7 cellular contexts compared by ENCODE assay signal in the genomic region with DNA sequence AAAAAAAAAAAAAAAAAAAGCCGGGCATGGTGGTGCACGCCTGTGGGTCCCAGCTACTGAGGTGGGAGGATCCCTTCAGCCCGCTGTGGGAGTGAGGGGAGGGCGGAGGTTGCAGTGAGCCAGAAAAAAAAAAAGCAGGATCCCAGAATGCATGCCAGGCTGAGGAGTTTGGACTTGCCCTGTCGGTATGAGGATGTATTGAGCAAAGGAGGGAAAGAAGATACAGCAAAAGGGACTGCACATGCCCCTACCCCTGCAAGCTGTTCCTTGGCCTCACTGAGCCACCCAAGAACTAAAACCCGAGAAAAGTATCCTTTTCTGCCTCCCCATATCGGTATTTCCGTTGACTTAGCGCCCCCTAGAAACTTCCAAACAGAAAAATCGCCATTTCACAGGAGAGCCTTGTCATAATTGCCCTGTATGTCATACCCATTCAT. TPM values are rescaled to one million over a fixed set of nuclear protein-coding genes. Genes with fewer than 3 reads are reported as not detected.
DNase-seq lines count a peak whose midpoint lies in the region; ATAC-seq and TF ChIP-seq lines count a peak whose summit lies in the region.

No MANE protein-coding gene starts in this region.

- H3K9me1 ChIP-seq in IMR-90 (ENCODE audit: insufficient read depth, low read length), result peaks cover 14% of the 10 kb centered on the region

- DNase-seq in DND-41 (no peak), IMR-90 (no peak), mesothelial cell of epicardium (ENCODE audit: low spot score in 2 of 2, unreplicated experiment in 2 of 2) (no peak), caudate nucleus (lab: John Stamatoyannopoulos, UW) (no peak), thyroid gland (no peak)
- peak; percentile 37 for DNase-seq in activated CD8-positive, alpha-beta T cell treated with anti-CD3 and anti-CD28 coated beads, Interleukin-2, amount 10 ng/mL, durations not matched to agents 7 days and 5 days

- TF ChIP-seq RAD21 in IMR-90 (IDR thresholded peaks at IDR 0.05; ENCODE audit: low read length), result no peak

- peaks cover 19% of the 10 kb centered on the region for H3K36me3 Mint-ChIP-seq in activated CD8-positive, alpha-beta T cell treated with anti-CD3 and anti-CD28 coated beads, Interleukin-2, amount 10 ng/mL, durations not matched to agents 7 days and 5 days (ENCODE audit: low read depth)
- H3K36me3 Mint-ChIP-seq in mesothelial cell of epicardium, result peaks cover 5% of the 10 kb centered on the region

- H2BK20ac ChIP-seq in IMR-90 (ENCODE audit: low read depth, low read length), result no peak overlapping the region

- peaks cover 16 to 44% of the 10 kb centered on the region in 2 experiments; a peak in 3 of 4 replicates for H3K79me1 ChIP-seq in IMR-90 (ENCODE audit: low read depth in 1 of 2, low read length in 2 of 2)

- TF ChIP-seq CTCF in DND-41 (IDR thresholded peaks at IDR 0.05; ENCODE audit: borderline replicate concordance, extremely low read depth, low read length, poor library complexity, severe bottlenecking) (peak; percentile 47), IMR-90 (conservative IDR thresholded peaks at IDR 0.05; ENCODE audit: low read depth, low read length) (peak; percentile 36), mesothelial cell of epicardium (IDR thresholded peaks at IDR 0.05; ENCODE audit: unreplicated experiment) (no peak), thyroid gland (IDR thresholded peaks at IDR 0.05) (peak in 3 of 6 experiments; percentile 6 to 20 (median 12))

- H2AK5ac ChIP-seq in IMR-90 (ENCODE audit: low read depth, low read length), result no peak overlapping the region

- no peak overlapping the region for H2BK5ac ChIP-seq in IMR-90 (ENCODE audit: low read depth, low read length, poor library complexity, severe bottlenecking)

- WGBS in IMR-90 (ENCODE audit: extremely low coverage in 2 of 2, insufficient read length in 1 of 2), 2 experiments, result 0% methylated on average over 4 of the region's 10 CpGs; no CpG with 5 or more reads in 1 of the 2 experiments
- 32 to 37% methylated on average over 10 of the region's 10 CpGs for WGBS in thyroid gland, 2 donors

- H3K4me3 ChIP-seq in DND-41 (ENCODE audit: low read depth in 1 of 2, low read length in 2 of 2), result no peak overlapping the region
- no peak overlapping the region for H3K4me3 ChIP-seq in IMR-90 (ENCODE audit: insufficient read depth, low read depth, low read length)
- no peak overlapping the region for H3K4me3 ChIP-seq in thyroid gland (replicated peaks in 1 of 3)

- H4K20me1 ChIP-seq in DND-41 (ENCODE audit: insufficient read depth, low read length) (peaks cover 4% of the 10 kb centered on the region; the same call in 1 of the 2 replicates), IMR-90 (ENCODE audit: insufficient read depth, low read length) (no peaks in the 10 kb centered on the region)

- H3K4me1 Mint-ChIP-seq in activated CD8-positive, alpha-beta T cell treated with anti-CD3 and anti-CD28 coated beads, Interleukin-2, amount 10 ng/mL, durations not matched to agents 7 days and 5 days (ENCODE audit: low read depth), result peaks cover 40% of the 10 kb centered on the region
- peaks cover 23% of the 10 kb centered on the region for H3K4me1 Mint-ChIP-seq in mesothelial cell of epicardium

- dilution Hi-C loops in IMR-90 (cut with HindIII; ENCODE audit: low sequenced_read_pairs, unreplicated experiment), result no loop called here

- TF ChIP-seq POLR2A in IMR-90 (IDR thresholded peaks at IDR 0.05; ENCODE audit: low read depth, low read length), result no peak
- TF ChIP-seq POLR2A in thyroid gland (IDR thresholded peaks at IDR 0.05), result no peak

- no peak overlapping the region for H4K5ac ChIP-seq in IMR-90 (ENCODE audit: low read depth, low read length)

- peaks cover 28% of the 10 kb centered on the region for H3K4me1 ChIP-seq in DND-41 (ENCODE audit: insufficient read depth, low read length)
- H3K4me1 ChIP-seq in IMR-90 (ENCODE audit: control insufficient read depth, insufficient read depth, low read length), result 0 out of 2 replicates have a peak, but pooled peaks cover 4% of the 10 kb centered on the region
- H3K4me1 ChIP-seq in thyroid gland, result peaks cover 12 to 13% of the 10 kb centered on the region in 2 donors

- intact Hi-C loops in IMR-90 (cut with micrococcal nuclease), result no loop called here
- intact Hi-C loops in thyroid gland (cut with DNase I), result no loop called here

- H4K91ac ChIP-seq in IMR-90 (ENCODE audit: insufficient read depth, low read depth, low read length), result no peak overlapping the region

- peak overlapping the region; percentile 16 for H3K4me3 Mint-ChIP-seq in activated CD8-positive, alpha-beta T cell treated with anti-CD3 and anti-CD28 coated beads, Interleukin-2, amount 10 ng/mL, durations not matched to agents 7 days and 5 days
- H3K4me3 Mint-ChIP-seq in mesothelial cell of epicardium, result peak overlapping the region; percentile 21

- POLR2A ChIA-PET in IMR-90 (lab: Charles Lee; ENCODE audit: unreplicated experiment), result no interaction called here
- POLR2A ChIA-PET in activated CD8-positive, alpha-beta T cell treated with anti-CD3 and anti-CD28 coated beads, Interleukin-2, amount 10 ng/mL, durations not matched to agents 7 days and 5 days (lab: Charles Lee), result interaction anchor here (0.6 to 1.1 kb wide), 3 partner anchors 20 to 46 kb away, joined by 3 to 6 read pairs (median 4); no protein-coding TSS in a partner anchor

- H2AK9ac ChIP-seq in IMR-90 (replicated peaks; ENCODE audit: low read depth, low read length, poor library complexity), result no peak overlapping the region

- CTCF ChIA-PET in IMR-90 (lab: Yijun Ruan, JAX), result interaction anchor here (0.7 to 1.0 kb wide), 2 partner anchors 11 to 157 kb away, joined by 3 to 4 read pairs; a partner anchor contains a TSS
- CTCF ChIA-PET in activated CD8-positive, alpha-beta T cell treated with anti-CD3 and anti-CD28 coated beads, Interleukin-2, amount 10 ng/mL, durations not matched to agents 7 days and 5 days (lab: Charles Lee), result interaction anchor here (0.6 to 4.0 kb wide), 5 partner anchors 9 to 217 kb away, joined by 3 to 21 read pairs (median 6); a partner anchor contains a TSS

- H3K18ac ChIP-seq in IMR-90 (ENCODE audit: low read depth, low read length), result no peak overlapping the region

- H3K14ac ChIP-seq in IMR-90 (replicated peaks; ENCODE audit: low read depth, low read length), result no peak overlapping the region

- H3K9ac ChIP-seq in DND-41 (ENCODE audit: low read depth, low read length), result no peak overlapping the region
- H3K9ac ChIP-seq in IMR-90 (ENCODE audit: low read depth, low read length), result no peak overlapping the region

- H2AFZ ChIP-seq in DND-41 (ENCODE audit: low read depth, low read length) (peak overlapping the region; percentile 12; the same call in 1 of the 2 replicates), IMR-90 (replicated peaks; ENCODE audit: low read length, poor library complexity) (peak overlapping the region; percentile 76)

- H3K27me3 Mint-ChIP-seq in activated CD8-positive, alpha-beta T cell treated with anti-CD3 and anti-CD28 coated beads, Interleukin-2, amount 10 ng/mL, durations not matched to agents 7 days and 5 days (ENCODE audit: low read depth), result peaks cover 3% of the 10 kb centered on the region
- H3K27me3 Mint-ChIP-seq in mesothelial cell of epicardium (ENCODE audit: low read depth), result no peaks in the 10 kb centered on the region

- H3K4ac ChIP-seq in IMR-90 (ENCODE audit: low read depth, low read length), result no peak overlapping the region

- H3K9me3 ChIP-seq in DND-41 (ENCODE audit: insufficient read depth, low read length, severe bottlenecking), result no peaks in the 10 kb centered on the region
- no peaks in the 10 kb centered on the region for H3K9me3 ChIP-seq in IMR-90 (ENCODE audit: control insufficient read depth, insufficient read depth, low read length)
- H3K9me3 ChIP-seq in thyroid gland, result no peaks in the 10 kb centered on the region

- H3K56ac ChIP-seq in IMR-90 (ENCODE audit: extremely low read depth, insufficient read depth, low read length), result no peak overlapping the region

- no peak overlapping the region for H2BK15ac ChIP-seq in IMR-90 (ENCODE audit: low read depth, low read length)

- H3K27ac ChIP-seq in DND-41 (ENCODE audit: low read length) (no peak overlapping the region), IMR-90 (ENCODE audit: insufficient read depth, low read length) (no peak overlapping the region), caudate nucleus (ENCODE audit: low read depth, low read length) (no peak overlapping the region), thyroid gland (no peak overlapping the region)

- no TSS peak for BruUV-seq in IMR-90 (replicated peaks; lab: Mats Ljungman, UMichigan)

- H3K27ac Mint-ChIP-seq in activated CD8-positive, alpha-beta T cell treated with anti-CD3 and anti-CD28 coated beads, Interleukin-2, amount 10 ng/mL, durations not matched to agents 7 days and 5 days, result no peak overlapping the region
- H3K27ac Mint-ChIP-seq in mesothelial cell of epicardium, result peak overlapping the region; percentile 53

- no peaks in the 10 kb centered on the region for H3K9me3 Mint-ChIP-seq in activated CD8-positive, alpha-beta T cell treated with anti-CD3 and anti-CD28 coated beads, Interleukin-2, amount 10 ng/mL, durations not matched to agents 7 days and 5 days (ENCODE audit: insufficient read depth)
- H3K9me3 Mint-ChIP-seq in mesothelial cell of epicardium, result no peaks in the 10 kb centered on the region

- peak overlapping the region; percentile 74 for H3K4me2 ChIP-seq in DND-41 (ENCODE audit: insufficient read depth, low read length)
- H3K4me2 ChIP-seq in IMR-90 (ENCODE audit: low read depth, low read length), result no peak overlapping the region

- in situ Hi-C loops in IMR-90 (cut with MboI; ENCODE audit: low sequenced_read_pairs), result no loop called here

- ATAC-seq in DND-41 (ENCODE audit: insufficient read depth, low read depth) (no peak), IMR-90 (ENCODE audit: low read depth) (no peak), GM19324 (IDR thresholded peaks at IDR 0.05; ENCODE audit: low FRiP score, unreplicated experiment) (no peak)
- no peak for ATAC-seq in activated CD8-positive, alpha-beta T cell treated with anti-CD3 and anti-CD28 coated beads, Interleukin-2, amount 10 ng/mL, durations not matched to agents 7 days and 5 days

- H3K27me3 ChIP-seq in DND-41 (ENCODE audit: insufficient read depth, low read length, poor library complexity), result no peaks in the 10 kb centered on the region
- peaks cover 1% of the 10 kb centered on the region; the same call in 1 of the 2 replicates for H3K27me3 ChIP-seq in IMR-90 (ENCODE audit: control insufficient read depth, insufficient read depth, low read length)
- no peaks in the 10 kb centered on the region for H3K27me3 ChIP-seq in thyroid gland

- H3K79me2 ChIP-seq in DND-41 (ENCODE audit: insufficient read depth, low read length), result peaks cover 44% of the 10 kb centered on the region

- peaks cover 19% of the 10 kb centered on the region for H3K36me3 ChIP-seq in DND-41 (ENCODE audit: insufficient read depth, low read length)
- peaks cover 8% of the 10 kb centered on the region for H3K36me3 ChIP-seq in IMR-90 (ENCODE audit: control insufficient read depth, insufficient read depth, low read length)
- H3K36me3 ChIP-seq in thyroid gland, result no peaks in the 10 kb centered on the region

- no peak overlapping the region for H3K23ac ChIP-seq in IMR-90 (ENCODE audit: low read depth, low read length)

- H2BK120ac ChIP-seq in IMR-90 (ENCODE audit: low read depth, low read length), result no peak overlapping the region

- peak overlapping the region; percentile 49 to 78; a peak in 2 of 4 replicates for H4K8ac ChIP-seq in IMR-90 (ENCODE audit: low read depth in 2 of 2, low read length in 2 of 2)

RNA-seq across cellular contexts. Expression of a gene that starts 1.3 kb away (rescaled TPM):
- total RNA-seq in IMR-90 (2012; rRNA removed) (30.8 and 41.8 TPM in 2 replicates), mesothelial cell of epicardium (22.7 to 24.0 TPM (median 23.6 TPM) in 3 replicates), thyroid gland (10 to 100 TPM; 14.1 to 49.2 (median 24.5) TPM)
- polyA plus RNA-seq in IMR-90 (2012; rRNA removed), result 26.6 and 32.6 TPM in 2 replicates
- 13.1 and 14.7 TPM in 2 replicates for polyA plus RNA-seq in IMR-90 (2012; cell fraction: cytosol; rRNA removed)
- 16.3 and 33.1 TPM in 2 replicates for polyA plus RNA-seq in IMR-90 (2012; cell fraction: nucleus; rRNA removed; ENCODE audit: low replicate concordance)
- total RNA-seq in activated CD8-positive, alpha-beta T cell treated with anti-CD3 and anti-CD28 coated beads, Interleukin-2, amount 10 ng/mL, durations not matched to agents 7 days and 5 days, result 10 to 100 TPM; 43.9 to 44.7 TPM

RNA-seq across cellular contexts. Expression of a gene that starts 11.0 kb away (rescaled TPM):
- 70.3 and 74.2 TPM in 2 replicates for total RNA-seq in IMR-90 (2012; rRNA removed)
- 60.6 and 61.0 TPM in 2 replicates for polyA plus RNA-seq in IMR-90 (2012; rRNA removed)
- polyA plus RNA-seq in IMR-90 (2012; cell fraction: cytosol; rRNA removed), result 63.8 and 76.0 TPM in 2 replicates
- 25.3 and 30.2 TPM in 2 replicates for polyA plus RNA-seq in IMR-90 (2012; cell fraction: nucleus; rRNA removed; ENCODE audit: low replicate concordance)
- 10 to 100 TPM; 54.3 to 60.3 TPM for total RNA-seq in activated CD8-positive, alpha-beta T cell treated with anti-CD3 and anti-CD28 coated beads, Interleukin-2, amount 10 ng/mL, durations not matched to agents 7 days and 5 days
- 99.1 to 105 TPM (median 104 TPM) in 3 replicates for total RNA-seq in mesothelial cell of epicardium
- 100 to 1,000 TPM in 3 of 4 donors, 10 to 100 TPM in 1; 69.1 to 176 (median 117) TPM for total RNA-seq in thyroid gland

RNA-seq across cellular contexts. Expression of a gene that starts 16.6 kb away (rescaled TPM):
- total RNA-seq in IMR-90 (2012; rRNA removed) (not detected in 2 replicates), mesothelial cell of epicardium (0.76 to 1.2 TPM (median 1.2 TPM) in 3 replicates), thyroid gland (under 1 TPM in 1 of 4 donors, not detected in 3; 0.79 TPM)
- polyA plus RNA-seq in IMR-90 (2012; rRNA removed), result not detected in 2 replicates
- polyA plus RNA-seq in IMR-90 (2012; cell fraction: cytosol; rRNA removed), result 0.35 TPM in 1 of 2 replicates, not detected in the other
- 0.20 and 0.21 TPM in 2 replicates for polyA plus RNA-seq in IMR-90 (2012; cell fraction: nucleus; rRNA removed; ENCODE audit: low replicate concordance)
- total RNA-seq in activated CD8-positive, alpha-beta T cell treated with anti-CD3 and anti-CD28 coated beads, Interleukin-2, amount 10 ng/mL, durations not matched to agents 7 days and 5 days, result not detected

RNA-seq across cellular contexts. Expression of a gene that starts 23.1 kb away (rescaled TPM):
- total RNA-seq in IMR-90 (2012; rRNA removed) (not detected in 2 replicates), mesothelial cell of epicardium (not detected in 3 replicates), thyroid gland (under 1 TPM in 2 of 4 donors, not detected in 2; 0.27 to 0.67 TPM)
- polyA plus RNA-seq in IMR-90 (2012; rRNA removed), result not detected in 2 replicates
- not detected in 2 replicates for polyA plus RNA-seq in IMR-90 (2012; cell fraction: cytosol; rRNA removed)
- not detected in 2 replicates for polyA plus RNA-seq in IMR-90 (2012; cell fraction: nucleus; rRNA removed; ENCODE audit: low replicate concordance)
- total RNA-seq in activated CD8-positive, alpha-beta T cell treated with anti-CD3 and anti-CD28 coated beads, Interleukin-2, amount 10 ng/mL, durations not matched to agents 7 days and 5 days, result 10 to 100 TPM; 18.6 to 19.7 TPM

RNA-seq across cellular contexts. Expression of a gene that starts 30.2 kb away (rescaled TPM):
- total RNA-seq in IMR-90 (2012; rRNA removed) (13.6 TPM in 2 replicates), mesothelial cell of epicardium (13.9 to 17.6 TPM (median 15.3 TPM) in 3 replicates), thyroid gland (1 to 10 TPM in 1 of 4 donors, under 1 TPM in 3; 0.15 to 1.4 (median 0.50) TPM)
- polyA plus RNA-seq in IMR-90 (2012; rRNA removed), result 12.5 and 14.9 TPM in 2 replicates
- polyA plus RNA-seq in IMR-90 (2012; cell fraction: cytosol; rRNA removed), result 3.7 TPM in 2 replicates
- polyA plus RNA-seq in IMR-90 (2012; cell fraction: nucleus; rRNA removed; ENCODE audit: low replicate concordance), result 54.5 and 78.1 TPM in 2 replicates
- 10 to 100 TPM; 28.6 to 31.0 TPM for total RNA-seq in activated CD8-positive, alpha-beta T cell treated with anti-CD3 and anti-CD28 coated beads, Interleukin-2, amount 10 ng/mL, durations not matched to agents 7 days and 5 days
